In the genomic region with DNA sequence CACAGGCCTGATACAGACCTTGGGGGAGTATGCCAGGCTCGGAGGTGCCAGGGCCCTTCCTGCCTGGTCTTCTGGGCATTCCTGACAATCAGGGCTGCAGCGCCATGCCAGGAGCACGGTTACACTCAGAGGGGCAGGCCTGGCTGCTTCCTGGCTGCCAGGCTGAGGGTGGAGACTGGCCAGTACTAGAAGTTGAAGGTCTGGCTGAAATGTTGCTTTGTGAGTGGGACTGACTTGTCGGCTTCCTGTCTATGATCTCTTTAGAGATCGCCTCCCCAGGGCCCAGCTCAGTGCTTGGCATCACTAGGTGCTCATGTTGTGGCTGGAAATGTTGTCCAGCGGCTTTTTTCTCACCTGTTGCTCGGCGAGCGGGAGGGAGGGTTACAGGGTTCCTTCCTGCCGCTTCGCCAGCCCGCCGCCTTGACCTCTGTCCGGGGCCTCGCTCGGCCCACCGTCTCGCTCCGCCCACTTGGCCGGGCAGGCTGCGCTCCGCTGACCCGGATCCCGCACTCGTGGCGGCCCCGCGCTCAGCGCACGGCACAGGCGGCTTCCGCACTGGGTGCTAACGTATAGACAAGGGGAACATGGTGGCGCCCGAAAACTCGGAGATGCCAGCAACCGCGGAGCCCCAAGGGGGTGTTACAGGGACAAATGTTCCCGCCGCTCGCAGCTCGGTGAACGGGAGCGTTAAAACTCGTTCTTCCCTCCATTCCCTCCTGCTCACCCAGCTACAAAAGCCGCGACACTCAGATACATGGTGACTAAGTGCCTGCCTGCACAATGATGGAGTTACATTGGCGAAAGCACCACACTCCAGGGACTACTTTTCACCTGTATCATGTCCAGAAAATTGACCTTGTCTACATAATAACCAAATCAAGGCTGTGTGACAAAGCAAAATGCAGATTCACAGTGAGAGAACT, we compare ENCODE assay signal across 8 cellular contexts. TPM values are rescaled to one million over a fixed set of nuclear protein-coding genes. Genes with fewer than 3 reads are reported as not detected.
DNase-seq lines count a peak whose midpoint lies in the region; ATAC-seq and TF ChIP-seq lines count a peak whose summit lies in the region.

No MANE protein-coding gene starts in this region.

- TF ChIP-seq POLR2A in upper lobe of left lung (IDR thresholded peaks at IDR 0.05), result peak in 1 of 4 donors; percentile 31

- peak overlapping the region in 1 of 2 experiments; percentile 58 for H3K14ac ChIP-seq in mesenchymal stem cell (ENCODE audit: low read length in 2 of 2)

- TF ChIP-seq CTCF in colonic mucosa (IDR thresholded peaks at IDR 0.05), result no peak
- TF ChIP-seq CTCF in upper lobe of left lung (IDR thresholded peaks at IDR 0.05), result no peak

- peak overlapping the region; percentile 29 to 88 for H3K18ac ChIP-seq in mesenchymal stem cell (ENCODE audit: low read depth in 1 of 2, low read length in 2 of 2)

- no peak overlapping the region for H2AK5ac ChIP-seq in mesenchymal stem cell (ENCODE audit: low read length, severe bottlenecking)

- no peak overlapping the region for H2BK120ac ChIP-seq in mesenchymal stem cell (ENCODE audit: low read depth, low read length)

- H3K9me3 ChIP-seq in colonic mucosa (no peaks in the 10 kb centered on the region), mesenchymal stem cell (ENCODE audit: control insufficient read depth, low read length) (no peaks in the 10 kb centered on the region), upper lobe of left lung (no peaks in the 10 kb centered on the region)

- 16% methylated on average over 48 of the region's 48 CpGs for WGBS in mesenchymal stem cell
- 6 to 16% methylated on average over 5 to 46 of the region's 48 CpGs for WGBS in upper lobe of left lung, 2 donors

- H3K27me3 ChIP-seq in colonic mucosa, result no peaks in the 10 kb centered on the region
- H3K27me3 ChIP-seq in mesenchymal stem cell (ENCODE audit: control insufficient read depth in 1 of 2, insufficient read depth in 1 of 2, low read length in 2 of 2), result no peaks in the 10 kb centered on the region
- no peaks in the 10 kb centered on the region for H3K27me3 ChIP-seq in upper lobe of left lung

- peak overlapping the region in 1 of 2 donors; percentile 53 for H3K9ac ChIP-seq in colonic mucosa (ENCODE audit: low read depth in 2 of 2, low read length in 2 of 2)
- peak overlapping the region; percentile 69 for H3K9ac ChIP-seq in mesenchymal stem cell (ENCODE audit: low read length)

- H2BK5ac ChIP-seq in mesenchymal stem cell (ENCODE audit: low read depth, low read length, poor library complexity, severe bottlenecking), result no peak overlapping the region

- peak overlapping the region in 1 of 2 experiments; percentile 67 for H3K23ac ChIP-seq in mesenchymal stem cell (ENCODE audit: low read length in 2 of 2)

- peak overlapping the region in 1 of 2 experiments; percentile 75 for H3K4ac ChIP-seq in mesenchymal stem cell (ENCODE audit: low read depth in 1 of 2, low read length in 2 of 2)

- H4K8ac ChIP-seq in mesenchymal stem cell (ENCODE audit: low read length), result peak overlapping the region; percentile 16

- peak; percentile 70 for ATAC-seq in GM18909 (IDR thresholded peaks at IDR 0.05; ENCODE audit: poor library complexity, unreplicated experiment)
- peak; percentile 76 for ATAC-seq in HG03432 (IDR thresholded peaks at IDR 0.05; ENCODE audit: unreplicated experiment)
- peak; percentile 78 to 82 for ATAC-seq in upper lobe of left lung (ENCODE audit: low FRiP score in 2 of 2)
- ATAC-seq in GM18519 (IDR thresholded peaks at IDR 0.05; ENCODE audit: low FRiP score, unreplicated experiment), result no peak

- peak overlapping the region; percentile 15 for H3K4me2 ChIP-seq in mesenchymal stem cell (ENCODE audit: low read length, poor library complexity, severe bottlenecking)

- no peak overlapping the region for H4K91ac ChIP-seq in mesenchymal stem cell (ENCODE audit: low read length)

- H3K36me3 ChIP-seq in colonic mucosa (no peaks in the 10 kb centered on the region), mesenchymal stem cell (ENCODE audit: control insufficient read depth in 1 of 2, insufficient read depth in 2 of 2, low read depth in 1 of 2, low read length in 2 of 2) (peaks cover 45 to 65% of the 10 kb centered on the region in 2 experiments), upper lobe of left lung (peaks cover 0 to 26% (median 11%) of the 10 kb centered on the region in 4 donors)

- H3K27ac ChIP-seq in colonic mucosa, result no peak overlapping the region
- no peak overlapping the region for H3K27ac ChIP-seq in mesenchymal stem cell (ENCODE audit: low read length, poor library complexity, severe bottlenecking)
- peak overlapping the region; percentile 52 to 70 (median 60) for H3K27ac ChIP-seq in upper lobe of left lung

- H2BK12ac ChIP-seq in mesenchymal stem cell (ENCODE audit: low read length in 2 of 2), result peak overlapping the region in 1 of 2 experiments; percentile 80

- no peak for TF ChIP-seq EP300 in upper lobe of left lung (IDR thresholded peaks at IDR 0.05)

- DNase-seq in Ammon's horn (ENCODE audit: low spot score) (peak; percentile 57), colonic mucosa (peak; percentile 30), mesenchymal stem cell (peak; percentile 44), upper lobe of left lung (peak; percentile 66 to 93), NCI-H146 (lab: John Stamatoyannopoulos, UW) (no peak)

- H3K4me3 ChIP-seq in colonic mucosa (peak overlapping the region; percentile 1), mesenchymal stem cell (ENCODE audit: insufficient read depth in 1 of 2, low read depth in 1 of 2, low read length in 2 of 2) (peak overlapping the region in 1 of 2 experiments; percentile 67), upper lobe of left lung (peak overlapping the region in 3 of 4 donors; percentile 40 to 50 (median 47))

- peaks cover 3% of the 10 kb centered on the region for H3K79me1 ChIP-seq in mesenchymal stem cell (replicated peaks; ENCODE audit: low read length, poor library complexity, severe bottlenecking)

- intact Hi-C loops in colonic mucosa (cut with DNase I), result no loop called here

- no peak overlapping the region for H2BK15ac ChIP-seq in mesenchymal stem cell (ENCODE audit: low read depth, poor library complexity, severe bottlenecking)

- no peak overlapping the region for H2AFZ ChIP-seq in mesenchymal stem cell (ENCODE audit: low read depth, low read length)

- no peaks in the 10 kb centered on the region for H3K4me1 ChIP-seq in colonic mucosa
- H3K4me1 ChIP-seq in mesenchymal stem cell (ENCODE audit: control insufficient read depth, insufficient read depth, low read depth, low read length), result peaks cover 8% of the 10 kb centered on the region
- peaks cover 5 to 15% (median 12%) of the 10 kb centered on the region in 4 donors for H3K4me1 ChIP-seq in upper lobe of left lung

RNA-seq across cellular contexts. Expression of a gene that starts 32.7 kb away (rescaled TPM):
- total RNA-seq in colonic mucosa (1 to 10 TPM; 3.2 to 4.3 TPM), upper lobe of left lung (10 to 100 TPM; 10.3 to 62.9 (median 16.5) TPM)
- polyA plus RNA-seq in mesenchymal stem cell (2013, experiment 1 of 2), result 1.9 TPM
- polyA plus RNA-seq in mesenchymal stem cell (2013, experiment 2 of 2), result 2.1 TPM

Comparison
In these comparisons a context has a peak if more than half of its experiments do, and no peak if none do; other contexts are left out.
1. H3K27ac ChIP-seq: peak in upper lobe of left lung (4 of 4); none in colonic mucosa (single experiment) and mesenchymal stem cell (single experiment).